1 cellular context compared by ENCODE assay signal in genomic region chr20:41366546-41367392, GRCh38.
TF ChIP-seq lines count a peak whose summit lies in the region.

TSS of gene EMILIN3 (minus strand) at chr20:41366818. CDS start at chr20:41366634, 184 bp downstream.

TF ChIP-seq in SK-N-SH treated with all-trans-retinoic acid at 6 μM for 48 hours, 23 proteins besides CTCF, POLR2A, EP300 and RAD21 (continued from another document):
- TF ChIP-seq CREB5 (CRISPR knock-in tag; IDR thresholded peaks at IDR 0.05; ENCODE audit: low read depth), result no peak
- TF ChIP-seq ZNF565 (CRISPR knock-in tag; conservative IDR thresholded peaks at IDR 0.05; ENCODE audit: low read depth), result no peak
- no peak for TF ChIP-seq ZFP30 (CRISPR knock-in tag; IDR thresholded peaks at IDR 0.05)
- TF ChIP-seq ISL1 (CRISPR knock-in tag; IDR thresholded peaks at IDR 0.05), result no peak
- TF ChIP-seq SNAI2 (CRISPR knock-in tag; IDR thresholded peaks at IDR 0.05), result no peak
- TF ChIP-seq ZNF8 (CRISPR knock-in tag; IDR thresholded peaks at IDR 0.05), result no peak
- TF ChIP-seq GLIS3 (CRISPR knock-in tag; IDR thresholded peaks at IDR 0.05), result no peak
- no peak for TF ChIP-seq RARB (CRISPR knock-in tag; IDR thresholded peaks at IDR 0.05)
- no peak for TF ChIP-seq PATZ1 (CRISPR knock-in tag; IDR thresholded peaks at IDR 0.05; ENCODE audit: borderline replicate concordance)
